22 cellular contexts compared by ENCODE assay signal in the genomic region with DNA sequence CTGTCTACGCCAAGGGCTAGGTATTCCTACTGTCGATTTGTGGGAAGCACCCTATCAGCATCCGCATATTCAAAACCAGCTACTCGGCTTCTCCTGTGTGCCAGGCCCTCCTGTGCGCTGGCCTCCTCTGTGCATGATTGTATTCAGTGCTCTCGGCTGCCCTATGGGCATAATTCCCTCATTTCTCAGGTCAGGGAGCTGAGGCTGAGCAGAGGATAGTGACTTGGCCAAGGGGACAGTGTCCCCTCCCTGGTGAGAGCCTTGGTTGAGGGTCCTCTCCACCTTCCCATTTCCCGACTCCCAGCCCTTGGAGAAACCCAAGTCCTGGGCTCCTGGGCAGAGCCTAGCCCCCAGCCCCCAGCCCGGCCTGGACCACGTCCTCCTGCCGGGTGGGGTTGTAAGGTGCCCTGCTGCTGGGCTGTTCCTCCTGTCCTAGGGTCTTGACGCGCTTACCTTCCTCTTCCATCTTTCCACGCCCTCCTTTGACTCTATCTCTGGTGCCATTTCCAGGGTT. TPM values are rescaled to one million over a fixed set of nuclear protein-coding genes. Genes with fewer than 3 reads are reported as not detected.
DNase-seq lines count a peak whose midpoint lies in the region; ATAC-seq and TF ChIP-seq lines count a peak whose summit lies in the region.
"Had no signal": no experiment of that assay in that cellular context is flagged by ENCODE, and none has a peak within 500 bp of the region (broad histone marks: within the 10 kb centered on the region; RNA-seq: fewer than 3 reads in every experiment).

No MANE protein-coding gene starts in this region.

- no peak overlapping the region for H2AFZ ChIP-seq in neural progenitor cell (replicated peaks)

- H3K36me3 ChIP-seq in right atrium auricular region (no peaks in the 10 kb centered on the region), neural progenitor cell (no peaks in the 10 kb centered on the region)
- H3K36me3 ChIP-seq: pancreas, SJSA1 had no signal

- no peaks in the 10 kb centered on the region for H3K27me3 ChIP-seq in right atrium auricular region
- H3K27me3 ChIP-seq in neural progenitor cell: peaks cover 17% of the 10 kb centered on the region
- H3K27me3 ChIP-seq: pancreas, SJSA1 had no signal

- no peak overlapping the region for H3K4me3 Mint-ChIP-seq in chondrocyte (ENCODE audit: unreplicated experiment)
- H3K4me3 Mint-ChIP-seq in neural progenitor cell: no peak overlapping the region
- peak overlapping the region; percentile 66 for H3K4me3 Mint-ChIP-seq in type B pancreatic cell
- H3K4me3 Mint-ChIP-seq: activated CD4-positive, alpha-beta memory T cell treated with anti-CD3 and anti-CD28 coated beads for 36 hours; activated T-cell treated with anti-CD3 and anti-CD28 coated beads, Interleukin-2, amount 50 U/mL, for 4 hours; central memory CD8-positive, alpha-beta T cell had no signal

- H3K4me1 Mint-ChIP-seq in chondrocyte (ENCODE audit: low read depth) (peaks cover 13% of the 10 kb centered on the region), neural progenitor cell (peaks cover 34% of the 10 kb centered on the region), type B pancreatic cell (ENCODE audit: unreplicated experiment) (peaks cover 17% of the 10 kb centered on the region)

- peak; percentile 52 for DNase-seq in right atrium auricular region (ENCODE audit: low spot score)
- DNase-seq in cardiac septum (ENCODE audit: low spot score): no peak
- DNase-seq in chondrocyte (ENCODE audit: low spot score): peak; percentile 72
- DNase-seq in neural progenitor cell (ENCODE audit: low spot score): no peak
- DNase-seq in type B pancreatic cell (ENCODE audit: extremely low spot score, unreplicated experiment): no peak
- DNase-seq in effector CD4-positive, alpha-beta T cell: no peak
- no peak for DNase-seq in NCI-H345 (lab: John Stamatoyannopoulos, UW)
- DNase-seq: activated naive CD4-positive, alpha-beta T cell treated with anti-CD3 and anti-CD28 coated beads, Interleukin-2, amount 50 U/mL, for 16 hours; activated T-cell treated with anti-CD3 and anti-CD28 coated beads, Interleukin-2, amount 50 U/mL, for 4 hours; anterior cingulate cortex; CD4-positive, CD25-positive, alpha-beta regulatory T cell; mammary epithelial cell; NCI-H1417 treated with DMSO at 0.1 percent for 48 hours; NCI-H2107; T-helper 1 cell had no signal

- H3K27ac Mint-ChIP-seq in chondrocyte (ENCODE audit: unreplicated experiment) (no peak overlapping the region), neural progenitor cell (peak overlapping the region; percentile 81), type B pancreatic cell (no peak overlapping the region)
- H3K27ac Mint-ChIP-seq: activated CD4-positive, alpha-beta memory T cell treated with anti-CD3 and anti-CD28 coated beads for 36 hours; CD4-positive, CD25-positive, alpha-beta regulatory T cell had no signal

- H3K4me2 ChIP-seq in neural progenitor cell: no peak overlapping the region

- H3K36me3 Mint-ChIP-seq in chondrocyte (ENCODE audit: low read depth) (no peaks in the 10 kb centered on the region), neural progenitor cell (no peaks in the 10 kb centered on the region), type B pancreatic cell (no peaks in the 10 kb centered on the region)
- H3K36me3 Mint-ChIP-seq: activated CD4-positive, alpha-beta memory T cell treated with anti-CD3 and anti-CD28 coated beads for 36 hours; CD4-positive, CD25-positive, alpha-beta regulatory T cell had no signal

- H3K9me3 ChIP-seq in right atrium auricular region (no peaks in the 10 kb centered on the region), neural progenitor cell (ENCODE audit: low read depth) (no peaks in the 10 kb centered on the region)
- H3K9me3 ChIP-seq: pancreas, SJSA1 had no signal

- intact Hi-C loops in cardiac septum (cut with DNase I): loop anchor here (2.0 to 10.0 kb wide), 7 partner anchors 24 to 1600 kb away; no protein-coding TSS in a partner anchor

- H3K4me3 ChIP-seq in right atrium auricular region (no peak overlapping the region), neural progenitor cell (no peak overlapping the region)
- H3K4me3 ChIP-seq: pancreas, SJSA1 had no signal

- H4K20me1 ChIP-seq in neural progenitor cell (ENCODE audit: low read depth): no peaks in the 10 kb centered on the region

- H3K27me3 Mint-ChIP-seq in chondrocyte (ENCODE audit: low read depth): no peaks in the 10 kb centered on the region
- peaks cover 9% of the 10 kb centered on the region for H3K27me3 Mint-ChIP-seq in neural progenitor cell (ENCODE audit: insufficient read depth, low read depth)
- H3K27me3 Mint-ChIP-seq in type B pancreatic cell: peaks cover 4% of the 10 kb centered on the region
- H3K27me3 Mint-ChIP-seq: activated CD4-positive, alpha-beta memory T cell treated with anti-CD3 and anti-CD28 coated beads for 36 hours had no signal

- H3K9me3 Mint-ChIP-seq in chondrocyte (ENCODE audit: low read depth): peaks cover 2% of the 10 kb centered on the region
- H3K9me3 Mint-ChIP-seq in neural progenitor cell: peaks cover 4% of the 10 kb centered on the region
- H3K9me3 Mint-ChIP-seq in type B pancreatic cell: no peaks in the 10 kb centered on the region
- H3K9me3 Mint-ChIP-seq: activated CD4-positive, alpha-beta memory T cell treated with anti-CD3 and anti-CD28 coated beads for 36 hours; activated T-cell treated with anti-CD3 and anti-CD28 coated beads, Interleukin-2, amount 50 U/mL, for 4 hours; CD4-positive, CD25-positive, alpha-beta regulatory T cell; central memory CD8-positive, alpha-beta T cell had no signal

- H3K4me1 ChIP-seq in right atrium auricular region: peaks cover 0 to 24% of the 10 kb centered on the region in 2 donors
- peaks cover 12% of the 10 kb centered on the region for H3K4me1 ChIP-seq in neural progenitor cell

- H3K27ac ChIP-seq in right atrium auricular region (no peak overlapping the region), neural progenitor cell (no peak overlapping the region)
- H3K27ac ChIP-seq: SJSA1 had no signal

- TF ChIP-seq CTCF in right atrium auricular region (IDR thresholded peaks at IDR 0.05) (no peak), chondrocyte (IDR thresholded peaks at IDR 0.05) (no peak), neural progenitor cell (IDR thresholded peaks at IDR 0.05) (no peak), type B pancreatic cell (conservative IDR thresholded peaks at IDR 0.05) (no peak)

- no peak for ATAC-seq in GM19467 (IDR thresholded peaks at IDR 0.05; ENCODE audit: unreplicated experiment)
- ATAC-seq: activated T-cell treated with anti-CD3 and anti-CD28 coated beads, Interleukin-2, amount 50 U/mL, for 4 hours; HCT116; Panc1 had no signal

- no peak overlapping the region for H3K9ac ChIP-seq in neural progenitor cell

- no peaks in the 10 kb centered on the region for H3K79me2 ChIP-seq in neural progenitor cell (ENCODE audit: low read depth)

- H3F3A ChIP-seq in neural progenitor cell (ENCODE audit: low read depth): peaks cover 5% of the 10 kb centered on the region

RNA-seq across cellular contexts. Expression of gene HS6ST1, which starts 6.3 kb away (rescaled TPM):
- 10 to 100 TPM; 19.0 to 25.8 TPM for total RNA-seq in right atrium auricular region
- 14.4 TPM for total RNA-seq in cardiac septum
- 30.0 to 39.2 TPM (median 33.1 TPM) in 3 replicates for total RNA-seq in chondrocyte
- 31.1 and 71.0 TPM in 2 replicates for total RNA-seq in neural progenitor cell (ENCODE audit: low replicate concordance)
- total RNA-seq in type B pancreatic cell (ENCODE audit: low replicate concordance): 64.9 and 75.2 TPM in 2 replicates

Comparison
In these comparisons a context has a peak if more than half of its experiments do, and no peak if none do; other contexts are left out.
1. DNase-seq: peak in right atrium auricular region (single experiment) and chondrocyte (single experiment); none in cardiac septum (single experiment), neural progenitor cell (single experiment), type B pancreatic cell (single experiment), effector CD4-positive, alpha-beta T cell (single experiment) and NCI-H345 (single experiment).